ENCODE assay signal across 16 cellular contexts in the genomic region with DNA sequence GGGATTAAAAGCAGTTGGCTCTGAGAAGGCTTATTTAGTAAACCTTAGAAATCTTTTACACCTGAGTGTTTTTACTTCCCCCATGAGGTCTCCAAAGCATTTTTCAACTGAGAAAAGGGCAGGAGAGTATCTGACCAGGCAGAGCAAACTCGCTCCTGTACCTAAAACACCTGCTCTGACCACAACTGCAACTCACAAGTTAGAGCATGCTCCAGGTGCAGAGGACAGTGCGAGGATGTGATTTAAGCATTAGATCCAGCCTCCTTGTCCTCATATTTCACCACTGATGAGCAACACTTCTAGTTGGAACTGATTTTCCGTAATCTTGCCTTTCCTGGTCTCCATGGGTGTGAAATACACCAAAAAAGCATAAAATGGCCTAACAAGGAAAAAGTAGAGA. TPM values are rescaled to one million over a fixed set of nuclear protein-coding genes. Genes with fewer than 3 reads are reported as not detected.
A peak's percentile ranks its signal among the peaks of the same experiment; 100 is the strongest.
DNase-seq lines count a peak whose midpoint lies in the region; ATAC-seq and TF ChIP-seq lines count a peak whose summit lies in the region.
"Had no signal": no experiment of that assay in that cellular context is flagged by ENCODE, and none has a peak within 500 bp of the region (broad histone marks: within the 10 kb centered on the region; RNA-seq: fewer than 3 reads in every experiment).

No MANE protein-coding gene starts in this region.

- TF ChIP-seq CTCF in MCF 10A (IDR thresholded peaks at IDR 0.05; ENCODE audit: unreplicated experiment) (no peak), breast epithelium (IDR thresholded peaks at IDR 0.05) (no peak), WERI-Rb-1 (IDR thresholded peaks at IDR 0.05; ENCODE audit: low read depth, low read length) (no peak), foreskin keratinocyte (conservative IDR thresholded peaks at IDR 0.05) (no peak), sigmoid colon (IDR thresholded peaks at IDR 0.05) (no peak)

- H3K36me3 Mint-ChIP-seq in MCF 10A (ENCODE audit: insufficient read depth, unreplicated experiment): no peaks in the 10 kb centered on the region
- H3K36me3 Mint-ChIP-seq: CD4-positive, CD25-positive, alpha-beta regulatory T cell; IgD-negative memory B cell had no signal

- no TSS peak for BruUV-seq in MCF 10A (replicated peaks; lab: Mats Ljungman, UMichigan)

- H3K4me1 ChIP-seq in breast epithelium: no peaks in the 10 kb centered on the region
- H3K4me1 ChIP-seq in foreskin keratinocyte: peaks cover 21% of the 10 kb centered on the region
- H3K4me1 ChIP-seq in sigmoid colon: no peaks in the 10 kb centered on the region

- ATAC-seq in foreskin keratinocyte (peak; percentile 85), GM18867 (IDR thresholded peaks at IDR 0.05; ENCODE audit: unreplicated experiment) (no peak)
- ATAC-seq: PC-3, Right ventricle myocardium inferior had no signal

- no peaks in the 10 kb centered on the region for H3K27me3 ChIP-seq in breast epithelium
- no peaks in the 10 kb centered on the region for H3K27me3 ChIP-seq in WERI-Rb-1 (ENCODE audit: insufficient read depth, low read depth, severe bottlenecking)
- H3K27me3 ChIP-seq in foreskin keratinocyte: no peaks in the 10 kb centered on the region
- no peaks in the 10 kb centered on the region for H3K27me3 ChIP-seq in sigmoid colon

- peaks cover 11% of the 10 kb centered on the region for H3K4me1 Mint-ChIP-seq in MCF 10A (ENCODE audit: insufficient read depth, unreplicated experiment)
- H3K4me1 Mint-ChIP-seq: CD4-positive, CD25-positive, alpha-beta regulatory T cell; IgD-negative memory B cell had no signal

- H3K9me3 Mint-ChIP-seq in MCF 10A (ENCODE audit: unreplicated experiment): no peaks in the 10 kb centered on the region

- CTCF ChIA-PET in MCF 10A (lab: Yijun Ruan, JAX): interaction anchor here (1.9 to 2.3 kb wide), 3 partner anchors 11 to 26 kb away, joined by 10 to 18 read pairs (median 10); no protein-coding TSS in a partner anchor

- peak overlapping the region; percentile 61 for H3K27ac Mint-ChIP-seq in MCF 10A (ENCODE audit: low read depth, unreplicated experiment)
- H3K27ac Mint-ChIP-seq: CD4-positive, CD25-positive, alpha-beta regulatory T cell; IgD-negative memory B cell had no signal

- intact Hi-C loops in MCF 10A (cut with micrococcal nuclease) (no loop called here), breast epithelium (cut with DNase I; ENCODE audit: low total_unique reads) (no loop called here), sigmoid colon (cut with DNase I) (no loop called here)

- H3K36me3 ChIP-seq in breast epithelium (no peaks in the 10 kb centered on the region), WERI-Rb-1 (no peaks in the 10 kb centered on the region), sigmoid colon (no peaks in the 10 kb centered on the region)

- H3K27me3 Mint-ChIP-seq in MCF 10A (ENCODE audit: insufficient read depth, unreplicated experiment): no peaks in the 10 kb centered on the region
- H3K27me3 Mint-ChIP-seq: IgD-negative memory B cell had no signal

- peak overlapping the region; percentile 24 for H3K4me3 Mint-ChIP-seq in MCF 10A (ENCODE audit: unreplicated experiment)
- H3K4me3 Mint-ChIP-seq: CD4-positive, CD25-positive, alpha-beta regulatory T cell; IgD-negative memory B cell had no signal

- no peak for TF ChIP-seq EP300 in sigmoid colon (IDR thresholded peaks at IDR 0.05)

- TF ChIP-seq POLR2A in breast epithelium (IDR thresholded peaks at IDR 0.05): no peak
- TF ChIP-seq POLR2A in sigmoid colon (IDR thresholded peaks at IDR 0.05): no peak

- H3K9me3 ChIP-seq in breast epithelium (no peaks in the 10 kb centered on the region), WERI-Rb-1 (ENCODE audit: severe bottlenecking) (no peaks in the 10 kb centered on the region), sigmoid colon (no peaks in the 10 kb centered on the region)

- in situ Hi-C loops in ACHN (cut with HindIII; ENCODE audit: low pct_ligation_motif_present, low pct_unique_long_range_greater_than_20kb, low sequenced_read_pairs): no loop called here

- DNase-seq in MCF 10A (ENCODE audit: unreplicated experiment) (peak; percentile 73), breast epithelium (ENCODE audit: low spot score in 2 of 2) (no peak), WERI-Rb-1 (no peak), foreskin keratinocyte (peak; percentile 78 to 88), ACHN (no peak), sigmoid colon (no peak)
- DNase-seq: AML-193; CD4-positive, CD25-positive, alpha-beta regulatory T cell; MV-4-11; NCI-H1436; NCI-H510A; PC-3 had no signal

- 93 to 94% methylated on average over 3 of the region's 3 CpGs for WGBS in sigmoid colon, 2 donors

- POLR2A ChIA-PET in MCF 10A (lab: Yijun Ruan, JAX): interaction anchor here (0.7 to 2.9 kb wide), 14 partner anchors 10 to 184 kb away, joined by 3 to 25 read pairs (median 6); a partner anchor contains a TSS

- H3K4me3 ChIP-seq in breast epithelium: no peak overlapping the region
- no peak overlapping the region for H3K4me3 ChIP-seq in WERI-Rb-1 (ENCODE audit: low read depth, low read length)
- no peak overlapping the region for H3K4me3 ChIP-seq in sigmoid colon
- H3K4me3 ChIP-seq: SK-N-MC had no signal

- no peak overlapping the region for H3K27ac ChIP-seq in breast epithelium
- peak overlapping the region; percentile 36; the same call in 1 of the 2 replicates for H3K27ac ChIP-seq in WERI-Rb-1
- no peak overlapping the region for H3K27ac ChIP-seq in foreskin keratinocyte
- no peak overlapping the region for H3K27ac ChIP-seq in sigmoid colon
- H3K27ac ChIP-seq: SK-N-MC had no signal

RNA-seq across cellular contexts. Expression of a gene that starts 34.5 kb away (rescaled TPM):
- total RNA-seq in MCF 10A (2022) (48.1 and 50.9 TPM in 2 replicates), breast epithelium (10 to 100 TPM; 19.5 to 92.4 (median 89.7) TPM), foreskin keratinocyte (7.4 and 8.3 TPM in 2 replicates), sigmoid colon (10 to 100 TPM; 12.8 to 24.1 (median 17.0) TPM)
- polyA plus RNA-seq in foreskin keratinocyte (2.3 and 3.0 TPM in 2 replicates), sigmoid colon (10 to 100 TPM in 1 of 3 donors, 1 to 10 TPM in 2; 3.0 to 15.7 (median 6.2) TPM)

Comparison
In these comparisons a context has a peak if more than half of its experiments do, and no peak if none do; other contexts are left out.
1. DNase-seq: peak in MCF 10A (single experiment) and foreskin keratinocyte (2 of 2); none in breast epithelium (0 of 2), WERI-Rb-1 (single experiment), ACHN (single experiment) and sigmoid colon (single experiment).